Comparison of ENCODE assay signal across 11 cellular contexts in genomic region chr18:65750421-65751144, GRCh38. TPM values are rescaled to one million over a fixed set of nuclear protein-coding genes. Genes with fewer than 3 reads are reported as not detected.
DNase-seq lines count a peak whose midpoint lies in the region; ATAC-seq and TF ChIP-seq lines count a peak whose summit lies in the region.
"Had no signal": no experiment of that assay in that cellular context is flagged by ENCODE, and none has a peak within 500 bp of the region (broad histone marks: within the 10 kb centered on the region; RNA-seq: fewer than 3 reads in every experiment).

Gene CDH7, plus strand, starts transcription at chr18:65751012. Its CDS starts 11,831 bp downstream, at chr18:65762843.

- TF ChIP-seq CTCF in CD14-positive monocyte (IDR thresholded peaks at IDR 0.05): no peak
- TF ChIP-seq CTCF in colonic mucosa (IDR thresholded peaks at IDR 0.05): no peak

- DNase-seq in CD14-positive monocyte (ENCODE audit: low spot score) (no peak), NCI-H146 treated with DMSO at 0.1 percent for 48 hours (lab: John Stamatoyannopoulos, UW; ENCODE audit: unreplicated experiment) (peak; percentile 93), colonic mucosa (no peak), foreskin melanocyte (no peak), mucosa of gallbladder (ENCODE audit: low spot score) (no peak)
- DNase-seq in stimulated activated naive CD8-positive, alpha-beta T cell treated with anti-CD3 and anti-CD28 coated beads, Interleukin-15, amount 100 ng/mL, for 72 hours: no peak
- DNase-seq in activated CD4-positive, alpha-beta memory T cell treated with anti-CD3 and anti-CD28 coated beads for 36 hours: no peak
- DNase-seq: activated CD4-positive, alpha-beta T cell treated with anti-CD3 and anti-CD28 coated beads, Interleukin-2, amount 10 ng/mL, durations not matched to agents 24 days and 14 days; right lobe of liver had no signal

- H3K4me1 ChIP-seq in colonic mucosa (no peaks in the 10 kb centered on the region), neuron (ENCODE audit: insufficient read depth, low read length) (peaks cover 39% of the 10 kb centered on the region)

- H2AFZ ChIP-seq in neuron (ENCODE audit: low read depth, low read length): peak within 1 kb of the TSS; percentile 85

- H3K27ac Mint-ChIP-seq in CD14-positive monocyte: no peak within 1 kb of the TSS
- no peak within 1 kb of the TSS for H3K27ac Mint-ChIP-seq in stimulated activated naive CD8-positive, alpha-beta T cell treated with anti-CD3 and anti-CD28 coated beads, Interleukin-15, amount 100 ng/mL, for 72 hours
- H3K27ac Mint-ChIP-seq in activated CD4-positive, alpha-beta memory T cell treated with anti-CD3 and anti-CD28 coated beads for 36 hours: no peak within 1 kb of the TSS
- H3K27ac Mint-ChIP-seq: activated CD4-positive, alpha-beta T cell treated with anti-CD3 and anti-CD28 coated beads, Interleukin-2, amount 10 ng/mL, durations not matched to agents 24 days and 14 days had no signal

- ATAC-seq in stimulated activated naive CD8-positive, alpha-beta T cell treated with anti-CD3 and anti-CD28 coated beads, Interleukin-15, amount 100 ng/mL, for 72 hours: no peak

- no peak within 1 kb of the TSS for H3K27ac ChIP-seq in colonic mucosa
- H3K27ac ChIP-seq: right lobe of liver had no signal

- H3K4me1 Mint-ChIP-seq in CD14-positive monocyte: peaks cover 7% of the 10 kb centered on the region
- H3K4me1 Mint-ChIP-seq in stimulated activated naive CD8-positive, alpha-beta T cell treated with anti-CD3 and anti-CD28 coated beads, Interleukin-15, amount 100 ng/mL, for 72 hours: no peaks in the 10 kb centered on the region
- no peaks in the 10 kb centered on the region for H3K4me1 Mint-ChIP-seq in activated CD4-positive, alpha-beta memory T cell treated with anti-CD3 and anti-CD28 coated beads for 36 hours (ENCODE audit: low read depth)
- H3K4me1 Mint-ChIP-seq: activated CD4-positive, alpha-beta T cell treated with anti-CD3 and anti-CD28 coated beads, Interleukin-2, amount 10 ng/mL, durations not matched to agents 24 days and 14 days had no signal

- CTCF ChIA-PET in activated CD4-positive, alpha-beta memory T cell treated with anti-CD3 and anti-CD28 coated beads for 36 hours (lab: Charles Lee): no interaction called here

- POLR2A ChIA-PET in activated CD4-positive, alpha-beta memory T cell treated with anti-CD3 and anti-CD28 coated beads for 36 hours (lab: Charles Lee): no interaction called here

- H3K27me3 Mint-ChIP-seq in CD14-positive monocyte (ENCODE audit: low read depth in 3 of 3): peaks cover 22 to 41% (median 26%) of the 10 kb centered on the region in 3 donors
- peaks cover 41% of the 10 kb centered on the region for H3K27me3 Mint-ChIP-seq in stimulated activated naive CD8-positive, alpha-beta T cell treated with anti-CD3 and anti-CD28 coated beads, Interleukin-15, amount 100 ng/mL, for 72 hours
- peaks cover 10% of the 10 kb centered on the region for H3K27me3 Mint-ChIP-seq in activated CD4-positive, alpha-beta memory T cell treated with anti-CD3 and anti-CD28 coated beads for 36 hours

- intact Hi-C loops in CD14-positive monocyte (cut with micrococcal nuclease) (no loop called here), colonic mucosa (cut with DNase I) (no loop called here)
- intact Hi-C loops in activated CD4-positive, alpha-beta memory T cell treated with anti-CD3 and anti-CD28 coated beads for 36 hours (cut with micrococcal nuclease): no loop called here

- peak within 1 kb of the TSS; percentile 24 for H3K4me3 ChIP-seq in colonic mucosa
- H3K4me3 ChIP-seq in neuron (ENCODE audit: low read length): peak within 1 kb of the TSS; percentile 71
- H3K4me3 ChIP-seq: right lobe of liver had no signal

- peaks cover 17% of the 10 kb centered on the region for H3K27me3 ChIP-seq in colonic mucosa
- no peaks in the 10 kb centered on the region for H3K27me3 ChIP-seq in neuron (ENCODE audit: insufficient read depth, low read length)

- H3K9me3 ChIP-seq in colonic mucosa (no peaks in the 10 kb centered on the region), neuron (ENCODE audit: low read length) (no peaks in the 10 kb centered on the region)
- H3K9me3 ChIP-seq: right lobe of liver had no signal

- H3K4me3 Mint-ChIP-seq in CD14-positive monocyte: peak within 1 kb of the TSS; percentile 1 to 75
- H3K4me3 Mint-ChIP-seq in stimulated activated naive CD8-positive, alpha-beta T cell treated with anti-CD3 and anti-CD28 coated beads, Interleukin-15, amount 100 ng/mL, for 72 hours: no peak within 1 kb of the TSS
- H3K4me3 Mint-ChIP-seq in activated CD4-positive, alpha-beta memory T cell treated with anti-CD3 and anti-CD28 coated beads for 36 hours: no peak within 1 kb of the TSS
- H3K4me3 Mint-ChIP-seq: activated CD4-positive, alpha-beta T cell treated with anti-CD3 and anti-CD28 coated beads, Interleukin-2, amount 10 ng/mL, durations not matched to agents 24 days and 14 days had no signal

- H3K36me3 Mint-ChIP-seq in CD14-positive monocyte: no peaks in the 10 kb centered on the region
- peaks cover 1% of the 10 kb centered on the region for H3K36me3 Mint-ChIP-seq in activated CD4-positive, alpha-beta memory T cell treated with anti-CD3 and anti-CD28 coated beads for 36 hours

- no peak within 1 kb of the TSS for H3K9ac ChIP-seq in colonic mucosa (ENCODE audit: low read depth in 2 of 2, low read length in 2 of 2)

- H3K36me3 ChIP-seq in colonic mucosa (no peaks in the 10 kb centered on the region), neuron (ENCODE audit: insufficient read depth, low read length) (no peaks in the 10 kb centered on the region)
- H3K36me3 ChIP-seq: right lobe of liver had no signal

- H3K9me3 Mint-ChIP-seq in CD14-positive monocyte: peaks cover 0 to 3% (median 0%) of the 10 kb centered on the region in 7 donors
- H3K9me3 Mint-ChIP-seq in stimulated activated naive CD8-positive, alpha-beta T cell treated with anti-CD3 and anti-CD28 coated beads, Interleukin-15, amount 100 ng/mL, for 72 hours: peaks cover 0 to 4% of the 10 kb centered on the region in 2 donors
- peaks cover 7% of the 10 kb centered on the region for H3K9me3 Mint-ChIP-seq in activated CD4-positive, alpha-beta memory T cell treated with anti-CD3 and anti-CD28 coated beads for 36 hours
- H3K9me3 Mint-ChIP-seq: activated CD4-positive, alpha-beta T cell treated with anti-CD3 and anti-CD28 coated beads, Interleukin-2, amount 10 ng/mL, durations not matched to agents 24 days and 14 days had no signal

RNA-seq across cellular contexts. Expression of gene CDH7, which starts in this region (rescaled TPM):
- polyA plus RNA-seq in CD14-positive monocyte: not detected
- total RNA-seq in colonic mucosa (under 1 TPM; 0.05 to 0.15 TPM), mucosa of gallbladder (not detected)
- total RNA-seq in activated CD4-positive, alpha-beta memory T cell treated with anti-CD3 and anti-CD28 coated beads for 36 hours: not detected
- total RNA-seq: activated CD4-positive, alpha-beta T cell treated with anti-CD3 and anti-CD28 coated beads, Interleukin-2, amount 10 ng/mL, durations not matched to agents 24 days and 14 days; endothelial cell of umbilical vein; right lobe of liver had no signal
- polyA plus RNA-seq: endothelial cell of umbilical vein had no signal

Comparison
In these comparisons a context has a peak if more than half of its experiments do, and no peak if none do; other contexts are left out.
1. H3K4me3 Mint-ChIP-seq: peak in CD14-positive monocyte (2 of 2); none in stimulated activated naive CD8-positive, alpha-beta T cell treated with anti-CD3 and anti-CD28 coated beads, Interleukin-15, amount 100 ng/mL, for 72 hours (0 of 2) and activated CD4-positive, alpha-beta memory T cell treated with anti-CD3 and anti-CD28 coated beads for 36 hours (single experiment).